11 cellular contexts compared by ENCODE assay signal in the genomic region with DNA sequence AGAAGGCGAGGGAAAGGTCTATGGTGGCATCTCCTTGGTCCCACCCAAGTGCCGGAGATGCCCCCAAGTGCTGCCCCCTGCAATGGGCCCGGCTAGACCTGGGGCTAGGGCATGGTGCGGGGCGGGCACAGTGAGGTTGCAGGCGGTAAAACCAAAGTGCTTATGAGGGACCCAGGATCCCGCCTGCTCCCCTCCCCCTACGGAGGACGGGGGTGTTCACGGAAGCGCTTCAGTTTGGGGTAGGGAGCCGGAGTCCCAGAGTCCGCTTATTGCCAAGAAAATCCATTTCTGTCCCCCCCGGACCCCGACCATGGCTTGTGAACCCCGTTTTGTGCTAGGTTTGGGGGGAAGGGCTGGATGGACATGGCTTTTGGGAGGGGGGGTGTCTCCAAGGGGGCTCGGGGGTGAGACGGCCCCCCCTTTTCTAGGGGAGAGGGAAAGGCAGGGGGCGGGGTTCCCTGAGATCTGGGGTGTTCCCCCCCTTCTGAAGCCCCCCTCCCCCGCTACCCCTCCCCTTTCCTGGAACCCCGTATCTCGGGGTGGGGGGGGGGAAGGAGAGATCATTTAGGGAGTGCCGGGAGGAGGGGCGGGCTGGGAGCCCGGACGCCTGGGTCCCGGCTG. TPM values are rescaled to one million over a fixed set of nuclear protein-coding genes. Genes with fewer than 3 reads are reported as not detected.
DNase-seq lines count a peak whose midpoint lies in the region; ATAC-seq and TF ChIP-seq lines count a peak whose summit lies in the region.
"Had no signal": no experiment of that assay in that cellular context is flagged by ENCODE, and none has a peak within 500 bp of the region (broad histone marks: within the 10 kb centered on the region; RNA-seq: fewer than 3 reads in every experiment).

No MANE protein-coding gene starts in this region.

- H3K36me3 Mint-ChIP-seq in Calu3 (ENCODE audit: insufficient read depth, unreplicated experiment) (peaks cover 17% of the 10 kb centered on the region), T-cell (no peaks in the 10 kb centered on the region), Caco-2 (ENCODE audit: insufficient read depth, unreplicated experiment) (peaks cover 8% of the 10 kb centered on the region)

- H3K4me3 ChIP-seq in skeletal muscle cell (ENCODE audit: low read depth, low read length) (peak overlapping the region; percentile 31), Caco-2 (ENCODE audit: low read depth, low read length) (no peak overlapping the region)

- CTCF ChIA-PET in Calu3 (lab: Charles Lee) (interaction anchor here (0.5 to 1.8 kb wide), 14 partner anchors 9 to 151 kb away, joined by 3 to 34 read pairs (median 4); a partner anchor contains a TSS), T-cell (lab: Charles Lee) (interaction anchor here (0.6 to 1.0 kb wide), 4 partner anchors 30 to 128 kb away, joined by 3 to 8 read pairs (median 6); no protein-coding TSS in a partner anchor), Caco-2 (lab: Charles Lee) (interaction anchor here (0.7 to 1.8 kb wide), 2 partner anchors 10 to 70 kb away, joined by 3 to 10 read pairs; no protein-coding TSS in a partner anchor)

- H3K4me1 Mint-ChIP-seq in Calu3 (ENCODE audit: low read depth, unreplicated experiment) (peaks cover 53% of the 10 kb centered on the region), T-cell (peaks cover 25 to 38% (median 36%) of the 10 kb centered on the region in 3 donors), Caco-2 (ENCODE audit: low read depth, unreplicated experiment) (no peaks in the 10 kb centered on the region)

- no TSS peak for BruUV-seq in Calu3 (replicated peaks; lab: Mats Ljungman, UMichigan)
- no TSS peak for BruUV-seq in Caco-2 (replicated peaks; lab: Mats Ljungman, UMichigan)

- no peaks in the 10 kb centered on the region for H3K36me3 ChIP-seq in Caco-2 (ENCODE audit: control insufficient read depth, insufficient read depth, low read length)

- H3K4me1 ChIP-seq in Caco-2, result peaks cover 6% of the 10 kb centered on the region; the same call in 1 of the 2 replicates

- DNase-seq in Calu3, result no peak
- DNase-seq in T-cell, result no peak
- no peak for DNase-seq in left ventricle myocardium superior
- no peak for DNase-seq in skeletal muscle cell (ENCODE audit: low read depth)
- DNase-seq in NCI-H1417 treated with DMSO at 0.1 percent for 48 hours (lab: John Stamatoyannopoulos, UW), result no peak
- no peak for DNase-seq in Caco-2
- DNase-seq: activated naive CD4-positive, alpha-beta T cell treated with anti-CD3 and anti-CD28 coated beads, Interleukin-2, amount 50 U/mL, for 16 hours; SIG-M5 had no signal

- H3K9me3 Mint-ChIP-seq in Calu3 (ENCODE audit: low read depth, unreplicated experiment) (no peaks in the 10 kb centered on the region), T-cell (no peaks in the 10 kb centered on the region), Caco-2 (ENCODE audit: unreplicated experiment) (no peaks in the 10 kb centered on the region)

- H3K27me3 ChIP-seq in Caco-2 (replicated peaks; ENCODE audit: control insufficient read depth, insufficient read depth, low read length), result no peaks in the 10 kb centered on the region

- H3K27me3 Mint-ChIP-seq in Calu3 (ENCODE audit: unreplicated experiment) (peaks cover 33% of the 10 kb centered on the region), T-cell (no peaks in the 10 kb centered on the region), Caco-2 (ENCODE audit: insufficient read depth, unreplicated experiment) (no peaks in the 10 kb centered on the region)

- H3K4me3 Mint-ChIP-seq in Calu3 (ENCODE audit: low read depth, unreplicated experiment) (peak overlapping the region; percentile 78), T-cell (peak overlapping the region; percentile 56 to 71 (median 68)), Caco-2 (ENCODE audit: unreplicated experiment) (no peak overlapping the region)

- intact Hi-C loops in Calu3 (cut with micrococcal nuclease; ENCODE audit: unreplicated experiment), result loop anchor here (1.0 to 10.0 kb wide), 3 partner anchors 10 to 149 kb away; no protein-coding TSS in a partner anchor
- intact Hi-C loops in left ventricle myocardium superior (cut with micrococcal nuclease), result no loop called here
- intact Hi-C loops in Caco-2 (cut with micrococcal nuclease; ENCODE audit: unreplicated experiment), result loop anchor here (2.0 kb wide), 1 partner anchor 33 kb away; no protein-coding TSS in a partner anchor

- ATAC-seq in T-cell (replicated peaks in 1 of 4) (no peak), left ventricle myocardium superior (peak; percentile 3), HG03095 (IDR thresholded peaks at IDR 0.05; ENCODE audit: unreplicated experiment) (no peak), HG02623 (IDR thresholded peaks at IDR 0.05; ENCODE audit: unreplicated experiment) (no peak)

- H3K27ac Mint-ChIP-seq in Calu3 (ENCODE audit: unreplicated experiment) (peak overlapping the region; percentile 58), T-cell (peak overlapping the region in 1 of 2 donors; percentile 57), Caco-2 (ENCODE audit: unreplicated experiment) (no peak overlapping the region)

- TF ChIP-seq CTCF in Calu3 (IDR thresholded peaks at IDR 0.05; ENCODE audit: unreplicated experiment) (no peak), Caco-2 (IDR thresholded peaks at IDR 0.05; ENCODE audit: insufficient read depth in 1 of 2, low read depth in 1 of 2, low read length in 1 of 2, severe bottlenecking in 1 of 2, unreplicated experiment in 1 of 2) (no peak)

- POLR2A ChIA-PET in T-cell (lab: Charles Lee) (no interaction called here), Caco-2 (lab: Charles Lee) (no interaction called here)

- H3K9me3 ChIP-seq in Caco-2, result no peaks in the 10 kb centered on the region

RNA-seq across cellular contexts. Expression of a gene that starts 5.4 kb away (rescaled TPM):
- total RNA-seq in Calu3 (2022) (not detected in 2 replicates), T-cell (not detected), left ventricle myocardium superior (not detected), Caco-2 (2022) (not detected in 2 replicates)
- total RNA-seq: LHCN-M2 had no signal

RNA-seq across cellular contexts. Expression of a gene that starts 14.8 kb away (rescaled TPM):
- total RNA-seq in Calu3 (2022), result 9.1 and 9.5 TPM in 2 replicates
- total RNA-seq in T-cell, result 1 to 10 TPM in 4 of 5 donors, under 1 TPM in 1; 0.90 to 2.7 (median 1.2) TPM
- 7.7 TPM for total RNA-seq in left ventricle myocardium superior
- 8.4 and 9.4 TPM in 2 replicates for total RNA-seq in Caco-2 (2022)

RNA-seq across cellular contexts. Expression of a gene that starts 44.8 kb away (rescaled TPM):
- total RNA-seq in Calu3 (2022) (173 and 190 TPM in 2 replicates), T-cell (10 to 100 TPM; 60.4 to 81.3 (median 74.8) TPM), left ventricle myocardium superior (114 TPM), Caco-2 (2022) (129 and 133 TPM in 2 replicates)

RNA-seq across cellular contexts. Expression of a gene that starts 49.4 kb away (rescaled TPM):
- 8.0 and 9.5 TPM in 2 replicates for total RNA-seq in Calu3 (2022)
- 100 to 1,000 TPM in 3 of 5 donors, 10 to 100 TPM in 2; 58.6 to 183 (median 169) TPM for total RNA-seq in T-cell
- total RNA-seq in left ventricle myocardium superior, result 44.1 TPM
- 17.3 and 22.3 TPM in 2 replicates for total RNA-seq in Caco-2 (2022)
